19 cellular contexts compared by ENCODE assay signal in the genomic region with DNA sequence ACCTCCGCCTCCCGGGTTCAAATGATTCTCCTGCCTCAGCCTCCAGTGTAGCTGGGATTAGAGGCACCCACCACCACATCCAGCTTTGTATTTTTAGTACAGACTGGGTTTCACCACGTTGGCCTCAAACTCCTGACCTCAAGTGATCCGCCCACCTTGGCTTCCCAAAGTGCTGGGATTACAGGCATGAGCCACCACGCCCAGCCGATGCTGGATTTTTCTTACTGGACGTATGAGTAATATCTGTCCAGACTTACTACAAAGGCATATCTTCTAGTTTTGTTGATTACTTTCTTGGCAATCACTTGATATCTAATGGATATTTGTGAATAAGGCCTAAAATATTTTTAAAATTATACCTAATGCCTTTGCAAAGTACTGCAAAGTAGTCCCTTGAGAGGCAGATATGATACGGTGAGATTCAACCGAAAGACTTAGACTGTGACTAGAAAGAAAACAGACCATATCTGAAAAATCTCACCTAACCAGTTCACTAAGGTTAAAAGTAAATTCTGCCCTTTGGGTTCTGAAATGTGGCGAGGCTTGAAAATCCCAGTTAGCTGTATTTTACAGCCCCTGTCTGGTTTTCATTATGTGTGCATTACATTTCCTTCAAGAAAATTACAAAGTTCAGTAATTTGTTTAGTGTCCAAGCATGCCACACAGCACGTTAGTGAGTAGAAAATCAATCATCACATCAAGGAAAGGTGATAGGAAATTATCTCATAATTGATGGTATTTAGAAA.
DNase-seq lines count a peak whose midpoint lies in the region; ATAC-seq, FAIRE-seq and TF ChIP-seq lines count a peak whose summit lies in the region.
"Had no signal": no experiment of that assay in that cellular context is flagged by ENCODE, and none has a peak within 500 bp of the region (broad histone marks: within the 10 kb centered on the region; RNA-seq: fewer than 3 reads in every experiment).

No MANE protein-coding gene starts in this region.

- no peak for TF ChIP-seq CTCF in fibroblast of mammary gland (conservative IDR thresholded peaks at IDR 0.05; ENCODE audit: control insufficient read depth, insufficient read depth, low read depth, low read length)

- H3K4me1 ChIP-seq in trophoblast cell (ENCODE audit: control insufficient read depth in 1 of 2, insufficient read depth in 2 of 2, low read length in 2 of 2) = peaks cover 28 to 36% of the 10 kb centered on the region in 2 experiments

- peak overlapping the region; percentile 76 for H2BK5ac ChIP-seq in trophoblast cell (ENCODE audit: low read depth, low read length, poor library complexity)

- no peaks in the 10 kb centered on the region for H3K9me3 ChIP-seq in trophoblast cell (ENCODE audit: insufficient read depth, low read depth, low read length)
- H3K9me3 ChIP-seq: BE2C, upper lobe of right lung had no signal

- peaks cover 2% of the 10 kb centered on the region for H3K79me2 ChIP-seq in trophoblast cell (ENCODE audit: control insufficient read depth, insufficient read depth, low read length, poor library complexity)

- no peak overlapping the region for H3K23ac ChIP-seq in trophoblast cell (ENCODE audit: low read length)

- H3K27ac ChIP-seq in trophoblast cell (ENCODE audit: low read depth, low read length) = peak overlapping the region; percentile 95
- H3K27ac ChIP-seq: upper lobe of right lung had no signal

- H2BK12ac ChIP-seq in trophoblast cell (ENCODE audit: low read length) = peak overlapping the region; percentile 92

- peak overlapping the region; percentile 76 for H4K91ac ChIP-seq in trophoblast cell (ENCODE audit: low read depth, low read length)

- H4K8ac ChIP-seq in trophoblast cell (ENCODE audit: low read depth, low read length) = no peak overlapping the region

- WGBS in trophoblast cell (ENCODE audit: extremely low coverage, insufficient coverage, insufficient read length) = no CpG with 5 or more reads among the region's 11 CpGs

- FAIRE-seq in RCC 7860 (lab: Jason Lieb, UNC) = no peak

- no peak overlapping the region for H2AK5ac ChIP-seq in trophoblast cell (ENCODE audit: low read length)

- H4K12ac ChIP-seq in trophoblast cell (ENCODE audit: low read depth, low read length) = no peak overlapping the region

- H3K9ac ChIP-seq in trophoblast cell (ENCODE audit: low read length) = no peak overlapping the region

- no peaks in the 10 kb centered on the region for H3K27me3 ChIP-seq in trophoblast cell (ENCODE audit: insufficient read depth, low read length)
- H3K27me3 ChIP-seq: BE2C, upper lobe of right lung had no signal

- ATAC-seq in SK-N-SH treated with all-trans-retinoic acid at 6 μM for 48 hours = peak; percentile 67
- ATAC-seq: activated naive CD8-positive, alpha-beta T cell treated with anti-CD3 and anti-CD28 coated beads, Interleukin-2, amount 50 U/mL, for 24 hours; T-helper 17 cell; upper lobe of right lung had no signal

- H3K4me2 ChIP-seq in trophoblast cell (ENCODE audit: low read length) = peak overlapping the region; percentile 49

- peak overlapping the region; percentile 89 for H2BK120ac ChIP-seq in trophoblast cell (ENCODE audit: insufficient read depth, low read length, poor library complexity)

- no peaks in the 10 kb centered on the region for H3K36me3 ChIP-seq in trophoblast cell (ENCODE audit: control insufficient read depth in 1 of 2, insufficient read depth in 2 of 2, low read length in 2 of 2)
- H3K36me3 ChIP-seq: BE2C, upper lobe of right lung had no signal

- H2AFZ ChIP-seq in trophoblast cell (ENCODE audit: insufficient read depth, low read length, poor library complexity) = no peak overlapping the region

- no peak overlapping the region for H3K4me3 ChIP-seq in fibroblast of mammary gland (ENCODE audit: control insufficient read depth, low read depth, low read length)
- no peak overlapping the region for H3K4me3 ChIP-seq in trophoblast cell (ENCODE audit: low read depth, low read length)
- H3K4me3 ChIP-seq: upper lobe of right lung had no signal

- peaks cover 29% of the 10 kb centered on the region for H3K79me1 ChIP-seq in trophoblast cell (ENCODE audit: low read length)

- H3K18ac ChIP-seq in trophoblast cell (ENCODE audit: low read length) = no peak overlapping the region

- H3K4ac ChIP-seq in trophoblast cell (ENCODE audit: low read depth, low read length) = no peak overlapping the region

- H3K14ac ChIP-seq in trophoblast cell (ENCODE audit: low read length) = no peak overlapping the region

- DNase-seq in ELR (ENCODE audit: low read depth) (peak; percentile 23), fibroblast of mammary gland (ENCODE audit: low read depth) (peak; percentile 66), trophoblast cell (peak; percentile 70 to 80), NCI-H1417 (lab: John Stamatoyannopoulos, UW) (no peak), GM03348 (ENCODE audit: low spot score) (no peak), RCC 7860 (ENCODE audit: low spot score) (no peak), NCI-H1105 (lab: John Stamatoyannopoulos, UW) (no peak)
- DNase-seq: activated CD4-positive, alpha-beta T cell treated with anti-CD3 and anti-CD28 coated beads for 48 hours; activated naive CD8-positive, alpha-beta T cell treated with anti-CD3 and anti-CD28 coated beads, Interleukin-2, amount 50 U/mL, for 24 hours; activated T-cell treated with anti-CD3 and anti-CD28 coated beads, Interleukin-2, amount 50 U/mL, for 1 hour; BE2C; cortex of kidney; DMS79 treated with DMSO at 0.1 percent for 48 hours; IMR-90; NCI-H1436 treated with DMSO at 0.1 percent for 48 hours; NCI-H524 treated with DMSO at 0.1 percent for 48 hours; T-helper 17 cell; upper lobe of right lung had no signal

TF ChIP-seq in SK-N-SH treated with all-trans-retinoic acid at 6 μM for 48 hours, 23 proteins besides CTCF, POLR2A, EP300 and RAD21:
- TF ChIP-seq, protein P1, sequence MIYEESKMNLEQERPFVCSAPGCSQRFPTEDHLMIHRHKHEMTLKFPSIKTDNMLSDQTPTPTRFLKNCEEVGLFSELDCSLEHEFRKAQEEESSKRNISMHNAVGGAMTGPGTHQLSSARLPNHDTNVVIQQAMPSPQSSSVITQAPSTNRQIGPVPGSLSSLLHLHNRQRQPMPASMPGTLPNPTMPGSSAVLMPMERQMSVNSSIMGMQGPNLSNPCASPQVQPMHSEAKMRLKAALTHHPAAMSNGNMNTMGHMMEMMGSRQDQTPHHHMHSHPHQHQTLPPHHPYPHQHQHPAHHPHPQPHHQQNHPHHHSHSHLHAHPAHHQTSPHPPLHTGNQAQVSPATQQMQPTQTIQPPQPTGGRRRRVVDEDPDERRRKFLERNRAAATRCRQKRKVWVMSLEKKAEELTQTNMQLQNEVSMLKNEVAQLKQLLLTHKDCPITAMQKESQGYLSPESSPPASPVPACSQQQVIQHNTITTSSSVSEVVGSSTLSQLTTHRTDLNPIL (CRISPR knock-in tag; IDR thresholded peaks at IDR 0.05; ENCODE audit: low read depth) = peak; percentile 15; the same call in 1 of the 2 replicates
- no peak for TF ChIP-seq ZNF565 (CRISPR knock-in tag; conservative IDR thresholded peaks at IDR 0.05; ENCODE audit: low read depth)
- peak; percentile 98 for TF ChIP-seq ISL1 (CRISPR knock-in tag; IDR thresholded peaks at IDR 0.05)

Comparison
In these comparisons a context has a peak if more than half of its experiments do, and no peak if none do; other contexts are left out.
1. DNase-seq: peak in ELR (single experiment), fibroblast of mammary gland (single experiment) and trophoblast cell (2 of 2); none in NCI-H1417 (0 of 3), GM03348 (single experiment), RCC 7860 (single experiment) and NCI-H1105 (single experiment).